ENCODE assay signal across 8 cellular contexts in the genomic region with DNA sequence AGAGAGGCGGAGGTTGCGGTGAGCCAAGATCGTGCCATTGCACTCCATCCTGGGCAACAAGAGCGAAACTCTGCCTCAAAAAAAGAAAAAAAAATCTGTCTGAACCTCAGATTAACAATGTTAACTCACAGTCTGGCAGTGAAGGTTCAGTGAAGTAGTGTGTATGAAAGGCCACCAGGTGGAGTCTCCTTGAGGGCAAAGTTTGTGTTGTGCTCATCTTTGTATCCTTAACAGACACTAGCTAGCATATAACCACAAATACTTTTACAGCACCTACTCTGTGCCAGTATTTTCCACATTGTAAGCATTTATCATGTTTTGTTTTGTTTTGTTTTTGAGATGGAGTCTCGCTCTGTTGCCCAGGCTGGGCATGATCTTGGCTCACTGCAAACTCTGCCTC. TPM values are rescaled to one million over a fixed set of nuclear protein-coding genes. Genes with fewer than 3 reads are reported as not detected.
DNase-seq lines count a peak whose midpoint lies in the region; ATAC-seq, FAIRE-seq and TF ChIP-seq lines count a peak whose summit lies in the region.

No MANE protein-coding gene starts in this region.

- DNase-seq in GM06990 (ENCODE audit: extremely low read depth, insufficient read length): no peak
- peak; percentile 29 for DNase-seq in LHCN-M2 (ENCODE audit: low read depth)
- DNase-seq in body of pancreas: no peak
- no peak for DNase-seq in pancreas
- no peak for DNase-seq in hepatic stellate cell (ENCODE audit: low spot score)
- no peak for DNase-seq in stimulated activated CD8-positive, alpha-beta memory T cell treated with anti-CD3 and anti-CD28 coated beads, Interleukin-4, amount 100 ng/mL, for 48 hours

- ATAC-seq in GM19455 (IDR thresholded peaks at IDR 0.05; ENCODE audit: unreplicated experiment) (peak; percentile 83), body of pancreas (peak; percentile 45), pancreas (peak; percentile 48 to 75 (median 66)), HG03196 (IDR thresholded peaks at IDR 0.05; ENCODE audit: unreplicated experiment) (no peak)

- TF ChIP-seq CTCF in GM06990 (IDR thresholded peaks at IDR 0.05; ENCODE audit: insufficient read depth, low read length, poor library complexity, severe bottlenecking) (peak; percentile 58), body of pancreas (IDR thresholded peaks at IDR 0.05) (peak; percentile 15 to 57 (median 40)), pancreas (IDR thresholded peaks at IDR 0.05) (peak; percentile 6 to 39 (median 17))

- H3K27ac ChIP-seq in body of pancreas (no peak overlapping the region), pancreas (no peak overlapping the region)

- WGBS in body of pancreas, 2 donors: 80 to 86% methylated on average over 5 of the region's 5 CpGs
- WGBS in pancreas, 2 donors: 81 to 88% methylated on average over 5 of the region's 5 CpGs

- no peak for FAIRE-seq in pancreas (lab: Jason Lieb, UNC)

- H3K4me3 ChIP-seq in GM06990 (replicated peaks; ENCODE audit: low read depth, low read length) (no peak overlapping the region), body of pancreas (no peak overlapping the region), pancreas (no peak overlapping the region)

- no peaks in the 10 kb centered on the region; the same call in 1 of the 2 replicates for H3K27me3 ChIP-seq in GM06990 (replicated peaks; ENCODE audit: control insufficient read depth, insufficient read depth, low read length)
- no peaks in the 10 kb centered on the region for H3K27me3 ChIP-seq in body of pancreas
- no peaks in the 10 kb centered on the region for H3K27me3 ChIP-seq in pancreas

- H3K4me1 ChIP-seq in body of pancreas (no peaks in the 10 kb centered on the region), pancreas (no peaks in the 10 kb centered on the region)

- intact Hi-C loops in body of pancreas (cut with DNase I) (no loop called here), pancreas (cut with DNase I) (no loop called here)

- H3K9me3 ChIP-seq in body of pancreas (no peaks in the 10 kb centered on the region), pancreas (no peaks in the 10 kb centered on the region)

- H3K36me3 ChIP-seq in GM06990 (ENCODE audit: control insufficient read depth, insufficient read depth, low read length) (no peaks in the 10 kb centered on the region), body of pancreas (replicated peaks in 1 of 2; ENCODE audit: insufficient read depth in 1 of 2, low read depth in 2 of 2) (no peaks in the 10 kb centered on the region), pancreas (no peaks in the 10 kb centered on the region)

- TF ChIP-seq POLR2A in body of pancreas (IDR thresholded peaks at IDR 0.05): no peak

RNA-seq across cellular contexts. Expression of gene MGST2, which starts 46.0 kb away (rescaled TPM):
- total RNA-seq in LHCN-M2 (2014; rRNA removed) (5.0 and 9.9 TPM in 2 replicates), body of pancreas (10 to 100 TPM; 23.4 to 44.1 TPM), pancreas (10 to 100 TPM; 23.9 to 48.2 (median 30.4) TPM)
- 13.5 TPM for polyA plus RNA-seq in LHCN-M2 (2012)
- polyA plus RNA-seq in pancreas: 10 to 100 TPM; 52.8 to 60.8 TPM
